8 cellular contexts compared by ENCODE assay signal in the genomic region with DNA sequence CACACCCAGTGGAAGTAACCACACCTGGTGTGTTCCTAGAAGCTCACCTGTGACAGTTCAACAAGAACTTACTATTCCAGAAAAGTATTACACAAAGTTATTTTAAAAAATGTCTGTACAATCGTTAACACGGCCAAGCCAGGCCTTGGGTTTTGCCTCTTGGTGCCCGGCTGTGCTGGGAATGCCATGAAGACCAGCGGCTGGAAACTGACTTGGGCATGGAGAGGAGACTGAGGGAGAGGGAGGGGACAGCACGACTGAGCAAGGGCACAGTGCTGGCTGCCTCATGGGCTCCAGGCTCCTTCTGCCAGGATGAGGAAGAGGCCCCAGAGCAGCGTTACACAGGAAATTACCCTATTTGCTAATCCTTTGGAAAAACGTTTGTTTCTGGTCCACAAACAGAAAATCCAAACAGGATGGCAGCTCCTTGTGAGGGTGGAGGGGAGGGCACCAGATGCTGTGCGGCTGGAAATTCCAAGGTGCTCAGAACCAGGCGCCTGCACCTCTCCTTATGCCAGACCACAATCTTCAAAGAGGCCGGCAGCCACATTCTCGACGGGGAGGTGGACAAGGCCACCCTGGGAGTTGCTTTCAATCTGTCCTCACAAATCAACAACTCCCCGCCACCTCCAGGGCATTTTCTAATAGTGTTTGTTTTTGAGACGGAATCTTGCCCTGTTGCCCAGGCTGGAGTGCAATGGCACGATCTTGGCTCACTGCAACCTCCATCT. TPM values are rescaled to one million over a fixed set of nuclear protein-coding genes. Genes with fewer than 3 reads are reported as not detected.
DNase-seq lines count a peak whose midpoint lies in the region; ATAC-seq and TF ChIP-seq lines count a peak whose summit lies in the region.
"Not testable (repeated sequence)": the region's sequence is repeated elsewhere in the genome, so short reads cannot be mapped to it uniquely, and the experiment has no call there.

No MANE protein-coding gene starts in this region.

- H3K14ac ChIP-seq in IMR-90 (replicated peaks; ENCODE audit: low read depth, low read length); mesenchymal stem cell (ENCODE audit: low read length in 2 of 2): not testable (repeated sequence)

- H2AK5ac ChIP-seq in IMR-90 (ENCODE audit: low read depth, low read length); mesenchymal stem cell (ENCODE audit: low read length, severe bottlenecking): not testable (repeated sequence)

- CTCF ChIA-PET in CD4-positive, alpha-beta T cell (lab: Charles Lee); IMR-90 (lab: Yijun Ruan, JAX); activated CD8-positive, alpha-beta memory T cell treated with anti-CD3 and anti-CD28 coated beads, Interleukin-2, amount 10 ng/mL, durations not matched to agents 7 days and 5 days (lab: Charles Lee): not testable (repeated sequence)

- H3K36me3 ChIP-seq in IMR-90 (ENCODE audit: control insufficient read depth, insufficient read depth, low read length) (peaks cover 23% of the 10 kb centered on the region), mesenchymal stem cell (ENCODE audit: control insufficient read depth in 1 of 2, insufficient read depth in 2 of 2, low read depth in 1 of 2, low read length in 2 of 2) (peaks cover 23 to 35% of the 10 kb centered on the region in 2 experiments), skeletal muscle satellite cell (ENCODE audit: insufficient read depth, low read length) (peaks cover 13% of the 10 kb centered on the region)
- not testable (repeated sequence) for H3K36me3 ChIP-seq in aorta (ENCODE audit: control insufficient read depth in 1 of 2, insufficient read depth in 2 of 2, low read length in 1 of 2)

- not testable (repeated sequence) for H2AFZ ChIP-seq in IMR-90 (replicated peaks; ENCODE audit: low read length, poor library complexity); mesenchymal stem cell (ENCODE audit: low read depth, low read length)

- not testable (repeated sequence) for H3K4me3 Mint-ChIP-seq in CD4-positive, alpha-beta T cell; activated CD8-positive, alpha-beta memory T cell treated with anti-CD3 and anti-CD28 coated beads, Interleukin-2, amount 10 ng/mL, durations not matched to agents 7 days and 5 days; chondrocyte (ENCODE audit: unreplicated experiment)

- peaks cover 18% of the 10 kb centered on the region for H3K36me3 Mint-ChIP-seq in CD4-positive, alpha-beta T cell (ENCODE audit: low read depth)
- H3K36me3 Mint-ChIP-seq in activated CD8-positive, alpha-beta memory T cell treated with anti-CD3 and anti-CD28 coated beads, Interleukin-2, amount 10 ng/mL, durations not matched to agents 7 days and 5 days; chondrocyte (ENCODE audit: low read depth): not testable (repeated sequence)

- not testable (repeated sequence) for BruUV-seq in IMR-90 (replicated peaks; lab: Mats Ljungman, UMichigan)

- H3K9me1 ChIP-seq in IMR-90 (ENCODE audit: insufficient read depth, low read length): not testable (repeated sequence)

- H3K27ac Mint-ChIP-seq in CD4-positive, alpha-beta T cell: peak overlapping the region; percentile 49
- peak overlapping the region; percentile 85 for H3K27ac Mint-ChIP-seq in activated CD8-positive, alpha-beta memory T cell treated with anti-CD3 and anti-CD28 coated beads, Interleukin-2, amount 10 ng/mL, durations not matched to agents 7 days and 5 days
- peak overlapping the region; percentile 54 for H3K27ac Mint-ChIP-seq in chondrocyte (ENCODE audit: unreplicated experiment)

- peak overlapping the region; percentile 44; the same call in 1 of the 2 replicates for H4K91ac ChIP-seq in IMR-90 (ENCODE audit: insufficient read depth, low read depth, low read length)
- H4K91ac ChIP-seq in mesenchymal stem cell (ENCODE audit: low read length): not testable (repeated sequence)

- H4K5ac ChIP-seq in IMR-90 (ENCODE audit: low read depth, low read length): peak overlapping the region; percentile 96

- DNase-seq in CD4-positive, alpha-beta T cell; IMR-90; activated CD8-positive, alpha-beta memory T cell treated with anti-CD3 and anti-CD28 coated beads, Interleukin-2, amount 10 ng/mL, durations not matched to agents 7 days and 5 days: not testable (repeated sequence)
- DNase-seq in chondrocyte (ENCODE audit: low spot score): peak; percentile 57
- DNase-seq in fibroblast of villous mesenchyme (ENCODE audit: low read depth): peak; percentile 8
- peak; percentile 22 for DNase-seq in mesenchymal stem cell
- peak; percentile 34 to 68 for DNase-seq in aorta

- H3K9ac ChIP-seq in IMR-90 (ENCODE audit: low read depth, low read length); skeletal muscle satellite cell (ENCODE audit: low read depth, low read length): not testable (repeated sequence)
- H3K9ac ChIP-seq in mesenchymal stem cell (ENCODE audit: low read length): peak overlapping the region; percentile 78

- dilution Hi-C loops in IMR-90 (cut with HindIII; ENCODE audit: low sequenced_read_pairs, unreplicated experiment): not testable (repeated sequence)

- H3K27me3 ChIP-seq in CD4-positive, alpha-beta T cell (ENCODE audit: control insufficient read depth, insufficient read depth, low read length); IMR-90 (ENCODE audit: control insufficient read depth, insufficient read depth, low read length); mesenchymal stem cell (ENCODE audit: control insufficient read depth in 1 of 2, insufficient read depth in 1 of 2, low read length in 2 of 2); skeletal muscle satellite cell (ENCODE audit: control insufficient read depth, insufficient read depth, low read length); aorta (ENCODE audit: control insufficient read depth in 1 of 2, insufficient read depth in 2 of 2, low read length in 1 of 2): not testable (repeated sequence)

- POLR2A ChIA-PET in CD4-positive, alpha-beta T cell (lab: Charles Lee); IMR-90 (lab: Charles Lee; ENCODE audit: unreplicated experiment): not testable (repeated sequence)

- not testable (repeated sequence) for H3K9me3 Mint-ChIP-seq in CD4-positive, alpha-beta T cell; activated CD8-positive, alpha-beta memory T cell treated with anti-CD3 and anti-CD28 coated beads, Interleukin-2, amount 10 ng/mL, durations not matched to agents 7 days and 5 days (ENCODE audit: low read depth); chondrocyte (ENCODE audit: low read depth)

- not testable (repeated sequence) for TF ChIP-seq CTCF in CD4-positive, alpha-beta T cell (IDR thresholded peaks at IDR 0.05); IMR-90 (conservative IDR thresholded peaks at IDR 0.05; ENCODE audit: low read depth, low read length); chondrocyte (IDR thresholded peaks at IDR 0.05); fibroblast of villous mesenchyme (IDR thresholded peaks at IDR 0.05; ENCODE audit: insufficient read depth, low read depth, low read length)

- not testable (repeated sequence) for H3K27me3 Mint-ChIP-seq in CD4-positive, alpha-beta T cell; activated CD8-positive, alpha-beta memory T cell treated with anti-CD3 and anti-CD28 coated beads, Interleukin-2, amount 10 ng/mL, durations not matched to agents 7 days and 5 days; chondrocyte (ENCODE audit: low read depth)

- H3K4ac ChIP-seq in IMR-90 (ENCODE audit: low read depth, low read length) (peak overlapping the region; percentile 41), mesenchymal stem cell (ENCODE audit: low read depth in 1 of 2, low read length in 2 of 2) (peak overlapping the region in 1 of 2 experiments; percentile 6)

- H3K27ac ChIP-seq in CD4-positive, alpha-beta T cell (ENCODE audit: low read depth, low read length); mesenchymal stem cell (ENCODE audit: low read length, poor library complexity, severe bottlenecking); aorta (ENCODE audit: low read depth in 1 of 2, low read length in 2 of 2): not testable (repeated sequence)
- peak overlapping the region; percentile 42; the same call in 1 of the 2 replicates for H3K27ac ChIP-seq in IMR-90 (ENCODE audit: insufficient read depth, low read length)

- not testable (repeated sequence) for ATAC-seq in CD4-positive, alpha-beta T cell (ENCODE audit: poor library complexity); IMR-90 (ENCODE audit: low read depth); activated CD8-positive, alpha-beta memory T cell treated with anti-CD3 and anti-CD28 coated beads, Interleukin-2, amount 10 ng/mL, durations not matched to agents 7 days and 5 days; aorta (ENCODE audit: low FRiP score)

- not testable (repeated sequence) for H3K23ac ChIP-seq in IMR-90 (ENCODE audit: low read depth, low read length); mesenchymal stem cell (ENCODE audit: low read length in 2 of 2)

- H3K18ac ChIP-seq in IMR-90 (ENCODE audit: low read depth, low read length) (peak overlapping the region; percentile 82; the same call in 1 of the 2 replicates), mesenchymal stem cell (ENCODE audit: low read depth in 1 of 2, low read length in 2 of 2) (peak overlapping the region in 1 of 2 experiments; percentile 11)

- not testable (repeated sequence) for H4K20me1 ChIP-seq in IMR-90 (ENCODE audit: insufficient read depth, low read length)

- not testable (repeated sequence) for H2BK15ac ChIP-seq in IMR-90 (ENCODE audit: low read depth, low read length); mesenchymal stem cell (ENCODE audit: low read depth, poor library complexity, severe bottlenecking)

- in situ Hi-C loops in IMR-90 (cut with MboI; ENCODE audit: low sequenced_read_pairs): not testable (repeated sequence)

- not testable (repeated sequence) for H3K4me1 ChIP-seq in IMR-90 (ENCODE audit: control insufficient read depth, insufficient read depth, low read length); mesenchymal stem cell (ENCODE audit: control insufficient read depth, insufficient read depth, low read depth, low read length); skeletal muscle satellite cell (ENCODE audit: control insufficient read depth, insufficient read depth, low read length); aorta (ENCODE audit: control insufficient read depth in 1 of 2, insufficient read depth in 2 of 2, low read length in 2 of 2)

- H3K56ac ChIP-seq in IMR-90 (ENCODE audit: extremely low read depth, insufficient read depth, low read length): not testable (repeated sequence)

- intact Hi-C loops in CD4-positive, alpha-beta T cell (cut with DNase I, micrococcal nuclease); IMR-90 (cut with micrococcal nuclease): not testable (repeated sequence)
- intact Hi-C loops in aorta (cut with DNase I): loop anchor here in 1 of 2 donors (10.0 kb wide), 1 partner anchor 62 kb away; a partner anchor contains a TSS

- TF ChIP-seq RAD21 in IMR-90 (IDR thresholded peaks at IDR 0.05; ENCODE audit: low read length): not testable (repeated sequence)

- not testable (repeated sequence) for H3K4me1 Mint-ChIP-seq in CD4-positive, alpha-beta T cell (ENCODE audit: low read depth); activated CD8-positive, alpha-beta memory T cell treated with anti-CD3 and anti-CD28 coated beads, Interleukin-2, amount 10 ng/mL, durations not matched to agents 7 days and 5 days; chondrocyte (ENCODE audit: low read depth)

- H3K79me1 ChIP-seq in IMR-90 (ENCODE audit: low read depth in 1 of 2, low read length in 2 of 2); mesenchymal stem cell (replicated peaks; ENCODE audit: low read length, poor library complexity, severe bottlenecking): not testable (repeated sequence)

- H2BK12ac ChIP-seq in mesenchymal stem cell (ENCODE audit: low read length in 2 of 2): not testable (repeated sequence)

- peak overlapping the region in 1 of 2 experiments; percentile 40; a peak in 2 of 4 replicates for H4K8ac ChIP-seq in IMR-90 (ENCODE audit: low read depth in 2 of 2, low read length in 2 of 2)
- not testable (repeated sequence) for H4K8ac ChIP-seq in mesenchymal stem cell (ENCODE audit: low read length)

- not testable (repeated sequence) for H2BK120ac ChIP-seq in IMR-90 (ENCODE audit: low read depth, low read length); mesenchymal stem cell (ENCODE audit: low read depth, low read length)

- not testable (repeated sequence) for H2BK20ac ChIP-seq in IMR-90 (ENCODE audit: low read depth, low read length)

- no CpG with 5 or more reads among the region's 15 CpGs for WGBS in IMR-90 (ENCODE audit: extremely low coverage in 2 of 2, insufficient read length in 1 of 2), 2 experiments
- WGBS in mesenchymal stem cell: 80% methylated on average over 14 of the region's 15 CpGs
- WGBS in aorta, 2 donors: 78 to 80% methylated on average over 15 of the region's 15 CpGs

- peak overlapping the region; percentile 69 for H2BK5ac ChIP-seq in IMR-90 (ENCODE audit: low read depth, low read length, poor library complexity, severe bottlenecking)
- not testable (repeated sequence) for H2BK5ac ChIP-seq in mesenchymal stem cell (ENCODE audit: low read depth, low read length, poor library complexity, severe bottlenecking)

- H3K4me3 ChIP-seq in IMR-90 (ENCODE audit: insufficient read depth, low read depth, low read length); fibroblast of villous mesenchyme (ENCODE audit: low read depth, low read length); skeletal muscle satellite cell (ENCODE audit: low read length); aorta (ENCODE audit: low read length in 2 of 2): not testable (repeated sequence)
- peak overlapping the region in 1 of 2 experiments; percentile 37 for H3K4me3 ChIP-seq in mesenchymal stem cell (ENCODE audit: insufficient read depth in 1 of 2, low read depth in 1 of 2, low read length in 2 of 2)

- not testable (repeated sequence) for H3K9me3 ChIP-seq in CD4-positive, alpha-beta T cell (ENCODE audit: control insufficient read depth, low read length); IMR-90 (ENCODE audit: control insufficient read depth, insufficient read depth, low read length); mesenchymal stem cell (ENCODE audit: control insufficient read depth, low read length); skeletal muscle satellite cell (replicated peaks; ENCODE audit: low read length); aorta (ENCODE audit: control insufficient read depth, low read length)

- H2AK9ac ChIP-seq in IMR-90 (replicated peaks; ENCODE audit: low read depth, low read length, poor library complexity): not testable (repeated sequence)

- not testable (repeated sequence) for TF ChIP-seq POLR2A in IMR-90 (IDR thresholded peaks at IDR 0.05; ENCODE audit: low read depth, low read length)

- H3K4me2 ChIP-seq in IMR-90 (ENCODE audit: low read depth, low read length) (peak overlapping the region; percentile 82), skeletal muscle satellite cell (ENCODE audit: low read length) (peak overlapping the region; percentile 39)
- not testable (repeated sequence) for H3K4me2 ChIP-seq in mesenchymal stem cell (ENCODE audit: low read length, poor library complexity, severe bottlenecking)

RNA-seq across cellular contexts. Expression of a gene that starts 4.2 kb away (rescaled TPM):
- 10 to 100 TPM; 49.8 to 52.0 TPM for total RNA-seq in CD4-positive, alpha-beta T cell
- 8.2 and 8.9 TPM in 2 replicates for total RNA-seq in IMR-90 (2012; rRNA removed)
- 16.3 and 19.1 TPM in 2 replicates for polyA plus RNA-seq in IMR-90 (2012; rRNA removed)
- polyA plus RNA-seq in IMR-90 (2012; cell fraction: cytosol; rRNA removed): 7.1 and 9.1 TPM in 2 replicates
- 19.2 and 19.6 TPM in 2 replicates for polyA plus RNA-seq in IMR-90 (2012; cell fraction: nucleus; rRNA removed; ENCODE audit: low replicate concordance)
- total RNA-seq in activated CD8-positive, alpha-beta memory T cell treated with anti-CD3 and anti-CD28 coated beads, Interleukin-2, amount 10 ng/mL, durations not matched to agents 7 days and 5 days: 10 to 100 TPM; 40.5 to 45.9 TPM
- 21.1 to 24.2 TPM (median 21.8 TPM) in 3 replicates for total RNA-seq in chondrocyte
- total RNA-seq in fibroblast of villous mesenchyme: 5.2 and 6.0 TPM in 2 replicates
- polyA plus RNA-seq in mesenchymal stem cell (2013, experiment 1 of 2): 28.9 TPM
- polyA plus RNA-seq in mesenchymal stem cell (2013, experiment 2 of 2): 28.6 TPM
- 3.9 and 5.1 TPM in 2 replicates for total RNA-seq in skeletal muscle satellite cell (2012; rRNA removed)
- total RNA-seq in aorta: 10 to 100 TPM; 25.2 to 27.0 TPM
- 10 to 100 TPM; 42.3 to 44.7 TPM for polyA plus RNA-seq in aorta

RNA-seq across cellular contexts. Expression of a gene that starts 29.6 kb away (rescaled TPM):
- total RNA-seq in CD4-positive, alpha-beta T cell: 10 to 100 TPM; 43.9 to 45.3 TPM
- 13.9 and 14.9 TPM in 2 replicates for total RNA-seq in IMR-90 (2012; rRNA removed)
- 25.1 and 30.2 TPM in 2 replicates for polyA plus RNA-seq in IMR-90 (2012; rRNA removed)
- polyA plus RNA-seq in IMR-90 (2012; cell fraction: cytosol; rRNA removed): 15.3 and 21.7 TPM in 2 replicates
- 52.7 and 65.7 TPM in 2 replicates for polyA plus RNA-seq in IMR-90 (2012; cell fraction: nucleus; rRNA removed; ENCODE audit: low replicate concordance)
- 10 to 100 TPM; 46.2 to 50.9 TPM for total RNA-seq in activated CD8-positive, alpha-beta memory T cell treated with anti-CD3 and anti-CD28 coated beads, Interleukin-2, amount 10 ng/mL, durations not matched to agents 7 days and 5 days
- 50.9 to 52.2 TPM (median 51.6 TPM) in 3 replicates for total RNA-seq in chondrocyte
- total RNA-seq in fibroblast of villous mesenchyme: 31.2 and 32.8 TPM in 2 replicates
- 29.7 TPM for polyA plus RNA-seq in mesenchymal stem cell (2013, experiment 1 of 2)
- polyA plus RNA-seq in mesenchymal stem cell (2013, experiment 2 of 2): 29.4 TPM
- 12.0 and 19.3 TPM in 2 replicates for total RNA-seq in skeletal muscle satellite cell (2012; rRNA removed)
- total RNA-seq in aorta: 10 to 100 TPM; 25.2 to 53.5 TPM
- polyA plus RNA-seq in aorta: 10 to 100 TPM in 1 of 2 donors, 1 to 10 TPM in 1; 8.1 to 32.0 TPM

RNA-seq across cellular contexts. Expression of a gene that starts 31.0 kb away (rescaled TPM):
- 1 to 10 TPM; 3.0 to 3.7 TPM for total RNA-seq in CD4-positive, alpha-beta T cell
- total RNA-seq in IMR-90 (2012; rRNA removed): 1.1 and 1.4 TPM in 2 replicates
- polyA plus RNA-seq in IMR-90 (2012; rRNA removed): 5.4 and 9.1 TPM in 2 replicates
- 9.6 and 14.4 TPM in 2 replicates for polyA plus RNA-seq in IMR-90 (2012; cell fraction: cytosol; rRNA removed)
- 23.7 and 54.5 TPM in 2 replicates for polyA plus RNA-seq in IMR-90 (2012; cell fraction: nucleus; rRNA removed; ENCODE audit: low replicate concordance)
- total RNA-seq in activated CD8-positive, alpha-beta memory T cell treated with anti-CD3 and anti-CD28 coated beads, Interleukin-2, amount 10 ng/mL, durations not matched to agents 7 days and 5 days: 1 to 10 TPM in 1 of 2 experiments, under 1 TPM in 1; 0.79 to 1.2 TPM
- total RNA-seq in chondrocyte: 18.3 to 71.4 TPM (median 68.7 TPM) in 3 replicates
- 6.5 and 11.0 TPM in 2 replicates for total RNA-seq in fibroblast of villous mesenchyme
- 24.2 TPM for polyA plus RNA-seq in mesenchymal stem cell (2013, experiment 1 of 2)
- polyA plus RNA-seq in mesenchymal stem cell (2013, experiment 2 of 2): 26.9 TPM
- total RNA-seq in skeletal muscle satellite cell (2012; rRNA removed): 1.1 TPM in 1 of 2 replicates, not detected in the other
- total RNA-seq in aorta: 10 to 100 TPM; 15.5 to 74.5 TPM
- polyA plus RNA-seq in aorta: 100 to 1,000 TPM in 1 of 2 donors, 10 to 100 TPM in 1; 41.2 to 120 TPM

RNA-seq across cellular contexts. Expression of a gene that starts 47.7 kb away (rescaled TPM):
- 10 to 100 TPM; 58.3 to 59.4 TPM for total RNA-seq in CD4-positive, alpha-beta T cell
- total RNA-seq in IMR-90 (2012; rRNA removed): 17.2 and 18.1 TPM in 2 replicates
- polyA plus RNA-seq in IMR-90 (2012; rRNA removed): 47.8 and 58.0 TPM in 2 replicates
- polyA plus RNA-seq in IMR-90 (2012; cell fraction: cytosol; rRNA removed): 32.4 and 47.2 TPM in 2 replicates
- polyA plus RNA-seq in IMR-90 (2012; cell fraction: nucleus; rRNA removed; ENCODE audit: low replicate concordance): 393 and 1,256 TPM in 2 replicates
- total RNA-seq in activated CD8-positive, alpha-beta memory T cell treated with anti-CD3 and anti-CD28 coated beads, Interleukin-2, amount 10 ng/mL, durations not matched to agents 7 days and 5 days: 10 to 100 TPM; 40.0 to 48.3 TPM
- total RNA-seq in chondrocyte: 73.8 to 86.7 TPM (median 76.4 TPM) in 3 replicates
- total RNA-seq in fibroblast of villous mesenchyme: 58.7 and 62.8 TPM in 2 replicates
- polyA plus RNA-seq in mesenchymal stem cell (2013, experiment 1 of 2): 33.5 TPM
- 35.8 TPM for polyA plus RNA-seq in mesenchymal stem cell (2013, experiment 2 of 2)
- 26.9 and 29.4 TPM in 2 replicates for total RNA-seq in skeletal muscle satellite cell (2012; rRNA removed)
- 10 to 100 TPM; 45.0 to 77.7 TPM for total RNA-seq in aorta
- 100 to 1,000 TPM in 1 of 2 donors, 10 to 100 TPM in 1; 20.4 to 220 TPM for polyA plus RNA-seq in aorta
